ENCODE assay signal across 10 cellular contexts in genomic region chr4:174334628-174335027, GRCh38. TPM values are rescaled to one million over a fixed set of nuclear protein-coding genes. Genes with fewer than 3 reads are reported as not detected.
DNase-seq lines count a peak whose midpoint lies in the region; ATAC-seq, FAIRE-seq and TF ChIP-seq lines count a peak whose summit lies in the region.
"Had no signal": no experiment of that assay in that cellular context is flagged by ENCODE, and none has a peak within 500 bp of the region (broad histone marks: within the 10 kb centered on the region; RNA-seq: fewer than 3 reads in every experiment).

No MANE protein-coding gene starts in this region.

- RAD21 ChIA-PET in GM12878 (lab: Charles Lee; ENCODE audit: unreplicated experiment): interaction anchor here (1.5 to 2.5 kb wide), 2 partner anchors 9 to 24 kb away, joined by 4 to 15 read pairs; no protein-coding TSS in a partner anchor

- H3K4me1 ChIP-seq in GM12878 (ENCODE audit: control insufficient read depth, insufficient read depth, low read length): peaks cover 7% of the 10 kb centered on the region; the same call in 1 of the 2 replicates
- H3K4me1 ChIP-seq in Peyer's patch: no peaks in the 10 kb centered on the region
- no peaks in the 10 kb centered on the region for H3K4me1 ChIP-seq in heart right ventricle
- H3K4me1 ChIP-seq in mesenchymal stem cell (ENCODE audit: control insufficient read depth, insufficient read depth, low read depth, low read length): no peaks in the 10 kb centered on the region
- H3K4me1 ChIP-seq: BLaER1 had no signal

- H2BK5ac ChIP-seq in mesenchymal stem cell (ENCODE audit: low read depth, low read length, poor library complexity, severe bottlenecking): no peak overlapping the region

- H3K9me3 ChIP-seq in GM12878 (replicated peaks; ENCODE audit: control insufficient read depth, insufficient read depth, low read length) (no peaks in the 10 kb centered on the region; the same call in 2 of the 3 replicates), Peyer's patch (no peaks in the 10 kb centered on the region), heart right ventricle (no peaks in the 10 kb centered on the region), mesenchymal stem cell (ENCODE audit: control insufficient read depth, low read length) (no peaks in the 10 kb centered on the region)
- H3K9me3 ChIP-seq: BLaER1 had no signal

- no TSS peak for BruUV-seq in GM12878 (replicated peaks; lab: Mats Ljungman, UMichigan)

- no peak overlapping the region for H3K4me2 ChIP-seq in GM12878 (ENCODE audit: control insufficient read depth, insufficient read depth)
- H3K4me2 ChIP-seq in mesenchymal stem cell (ENCODE audit: low read length, poor library complexity, severe bottlenecking): no peak overlapping the region
- H3K4me2 ChIP-seq: BLaER1 had no signal

- H2BK15ac ChIP-seq in mesenchymal stem cell (ENCODE audit: low read depth, poor library complexity, severe bottlenecking): no peak overlapping the region

- no peak overlapping the region for H3K23ac ChIP-seq in mesenchymal stem cell (ENCODE audit: low read length in 2 of 2)

- no peak overlapping the region for H3K14ac ChIP-seq in mesenchymal stem cell (ENCODE audit: low read length in 2 of 2)

- no peak overlapping the region for H3K18ac ChIP-seq in mesenchymal stem cell (ENCODE audit: low read depth in 1 of 2, low read length in 2 of 2)

- 16% methylated on average over 3 of the region's 3 CpGs for WGBS in GM12878 (ENCODE audit: insufficient coverage, insufficient replicate concordance, low lambda C conversion rate, missing lambda C conversion rate)
- 88 to 93% methylated on average over 3 of the region's 3 CpGs for WGBS in heart right ventricle, 2 donors
- 92% methylated on average over 3 of the region's 3 CpGs for WGBS in mesenchymal stem cell

- POLR2A ChIA-PET in GM12878 (lab: Charles Lee): interaction anchor here (0.6 to 1.3 kb wide), 2 partner anchors 24 to 30 kb away, joined by 3 to 7 read pairs; no protein-coding TSS in a partner anchor

- SMC1A ChIA-PET in GM12878 (lab: Charles Lee; ENCODE audit: uncharacterized antibody, unreplicated experiment): interaction anchor here (1.4 to 2.1 kb wide), 2 partner anchors 14 to 24 kb away, joined by 5 to 8 read pairs; no protein-coding TSS in a partner anchor

- H3K27me3 ChIP-seq in GM12878 (replicated peaks in 1 of 2; ENCODE audit: control insufficient read depth in 2 of 2, insufficient read depth in 2 of 2, low read length in 1 of 2) (no peaks in the 10 kb centered on the region), Peyer's patch (no peaks in the 10 kb centered on the region), heart right ventricle (no peaks in the 10 kb centered on the region), mesenchymal stem cell (ENCODE audit: control insufficient read depth in 1 of 2, insufficient read depth in 1 of 2, low read length in 2 of 2) (no peaks in the 10 kb centered on the region)
- H3K27me3 ChIP-seq: BLaER1 had no signal

- no peaks in the 10 kb centered on the region for H3K79me1 ChIP-seq in mesenchymal stem cell (replicated peaks; ENCODE audit: low read length, poor library complexity, severe bottlenecking)

- no peak overlapping the region for H3K4ac ChIP-seq in mesenchymal stem cell (ENCODE audit: low read depth in 1 of 2, low read length in 2 of 2)

- TF ChIP-seq CTCF in GM12878 (IDR thresholded peaks at IDR 0.05 in 2 of 3, conservative IDR thresholded peaks at IDR 0.05 in 1 of 3; ENCODE audit: control insufficient read depth in 2 of 3, extremely low read depth in 1 of 3, insufficient read depth in 1 of 3, low read depth in 3 of 3, low read length in 3 of 3) (no peak), Peyer's patch (IDR thresholded peaks at IDR 0.05) (no peak), heart right ventricle (IDR thresholded peaks at IDR 0.05) (no peak)

- no peak overlapping the region for H2BK120ac ChIP-seq in mesenchymal stem cell (ENCODE audit: low read depth, low read length)

- H3K79me2 ChIP-seq in GM12878 (ENCODE audit: control insufficient read depth, insufficient read depth, low read length): no peaks in the 10 kb centered on the region

- H3K36me3 ChIP-seq in GM12878 (ENCODE audit: control insufficient read depth in 2 of 2, insufficient read depth in 2 of 2, low read length in 1 of 2) (no peaks in the 10 kb centered on the region), Peyer's patch (no peaks in the 10 kb centered on the region), heart right ventricle (peaks cover 0 to 9% (median 0%) of the 10 kb centered on the region in 9 donors), mesenchymal stem cell (ENCODE audit: control insufficient read depth in 1 of 2, insufficient read depth in 2 of 2, low read depth in 1 of 2, low read length in 2 of 2) (no peaks in the 10 kb centered on the region)
- H3K36me3 ChIP-seq: BLaER1 had no signal

- TF ChIP-seq POLR2A in GM12878 (IDR thresholded peaks at IDR 0.05; ENCODE audit: low read depth, low read length) (no peak), Peyer's patch (IDR thresholded peaks at IDR 0.05) (no peak)

- H3K4me3 ChIP-seq in GM12878 (no peak overlapping the region), Peyer's patch (no peak overlapping the region), heart right ventricle (no peak overlapping the region), mesenchymal stem cell (ENCODE audit: insufficient read depth in 1 of 2, low read depth in 1 of 2, low read length in 2 of 2) (no peak overlapping the region)
- H3K4me3 ChIP-seq: BLaER1 had no signal

- no peaks in the 10 kb centered on the region for H4K20me1 ChIP-seq in GM12878 (ENCODE audit: control insufficient read depth, insufficient read depth)
- H4K20me1 ChIP-seq: BLaER1 had no signal

- DNase-seq in GM12878 (ENCODE audit: low read depth, low spot score) (peak; percentile 40), Peyer's patch (no peak), heart right ventricle (no peak), NK-92 (lab: John Stamatoyannopoulos, UW; ENCODE audit: unreplicated experiment) (no peak), mesenchymal stem cell (no peak)
- DNase-seq: NCI-H2107 had no signal

- no peak overlapping the region for H2BK12ac ChIP-seq in mesenchymal stem cell (ENCODE audit: low read length in 2 of 2)

- in situ Hi-C loops in GM12878 (cut with MboI): no loop called here

- H4K91ac ChIP-seq in mesenchymal stem cell (ENCODE audit: low read length): no peak overlapping the region

- H3K9ac ChIP-seq in GM12878 (ENCODE audit: control insufficient read depth, insufficient read depth, low read length) (no peak overlapping the region), mesenchymal stem cell (ENCODE audit: low read length) (no peak overlapping the region)
- H3K9ac ChIP-seq: BLaER1 had no signal

- H2AFZ ChIP-seq in GM12878 (ENCODE audit: control insufficient read depth, low read depth, low read length) (peak overlapping the region; percentile 5; the same call in 1 of the 2 replicates), mesenchymal stem cell (ENCODE audit: low read depth, low read length) (no peak overlapping the region)

- intact Hi-C loops in GM12878 (cut with micrococcal nuclease; ENCODE audit: unreplicated experiment) (no loop called here), heart right ventricle (cut with DNase I) (no loop called here)

- ATAC-seq in GM18520 (IDR thresholded peaks at IDR 0.05; ENCODE audit: unreplicated experiment) (peak; percentile 99), GM21515 (IDR thresholded peaks at IDR 0.05; ENCODE audit: unreplicated experiment) (peak; percentile 97), HG03060 (IDR thresholded peaks at IDR 0.05; ENCODE audit: low read depth, unreplicated experiment) (peak; percentile 81), GM12878 (peak; percentile 98), heart right ventricle (no peak)

- H3K27ac ChIP-seq in GM12878 (ENCODE audit: control insufficient read depth, insufficient read depth): peak overlapping the region; percentile 65; the same call in 1 of the 2 replicates
- H3K27ac ChIP-seq in Peyer's patch: no peak overlapping the region
- no peak overlapping the region for H3K27ac ChIP-seq in heart right ventricle
- H3K27ac ChIP-seq in mesenchymal stem cell (ENCODE audit: low read length, poor library complexity, severe bottlenecking): no peak overlapping the region
- H3K27ac ChIP-seq: BLaER1 had no signal

- 0 out of 2 replicates have a peak, but pooled peaks have one; percentile 12 for TF ChIP-seq RAD21 in GM12878 (IDR thresholded peaks at IDR 0.05; ENCODE audit: insufficient read depth, low read depth, low read length)

- H2AK5ac ChIP-seq in mesenchymal stem cell (ENCODE audit: low read length, severe bottlenecking): no peak overlapping the region

- peak; percentile 96 for FAIRE-seq in GM12878 (lab: Jason Lieb, UNC)

- CTCF ChIA-PET in GM12878 (lab: Yijun Ruan, JAX): interaction anchor here (0.8 to 2.1 kb wide), 4 partner anchors 15 to 114 kb away, joined by 4 to 10 read pairs (median 4); no protein-coding TSS in a partner anchor

- H4K8ac ChIP-seq in mesenchymal stem cell (ENCODE audit: low read length): no peak overlapping the region

- no peak for TF ChIP-seq EP300 in GM12878 (IDR thresholded peaks at IDR 0.05; ENCODE audit: borderline replicate concordance in 1 of 2, control insufficient read depth in 1 of 2, low read depth in 2 of 2, low read length in 2 of 2)

RNA-seq across cellular contexts. Expression of gene CEP44, which starts 50.9 kb away (rescaled TPM):
- 63.0 and 66.9 TPM in 2 replicates for total RNA-seq in GM12878 (2013; cell fraction: nucleolus; rRNA removed)
- total RNA-seq in GM12878 (2014; rRNA removed) (12.5 and 14.6 TPM in 2 replicates), GM12878 (2014; rRNA removed; fragmentation: Illumina TruSeq; extraction: Trizol) (16.7 and 17.4 TPM in 2 replicates), GM12878 (2021) (13.3 and 16.6 TPM in 2 replicates), Peyer's patch (10 to 100 TPM; 10.3 to 33.8 (median 15.7) TPM), heart right ventricle (10 to 100 TPM in 9 of 10 donors, 1 to 10 TPM in 1; 8.9 to 16.1 (median 12.4) TPM)
- polyA plus RNA-seq in GM12878 (2011; ENCODE audit: low read depth): 5.4 TPM
- polyA plus RNA-seq in GM12878 (2011; rRNA removed) (19.8 and 33.0 TPM in 2 replicates), GM12878 (2014; fragmentation: Illumina TruSeq; extraction: Trizol) (11.4 and 13.1 TPM in 2 replicates), GM12878 (2014; fragmentation: Nextera tagmentation; extraction: Ambion mirVana) (10 to 100 TPM in 1 of 2 experiments, 1 to 10 TPM in 1; 7.6 to 15.0 TPM), GM12878 (2014; rRNA removed) (9.1 and 10.5 TPM in 2 replicates), GM12878 (2016; fragmentation: Nextera tagmentation; extraction: Ambion mirVana) (10 to 100 TPM; 16.4 to 17.0 TPM), heart right ventricle (10 to 100 TPM in 1 of 2 donors, 1 to 10 TPM in 1; 3.9 to 12.9 TPM)
- polyA plus RNA-seq in GM12878 (2011; cell fraction: cytosol; rRNA removed): 5.9 and 6.9 TPM in 2 replicates
- polyA plus RNA-seq in GM12878 (2011; cell fraction: nucleus; rRNA removed): 19.0 and 19.8 TPM in 2 replicates
- 7.6 and 12.7 TPM in 2 replicates for polyA plus RNA-seq in GM12878 (2012)
- polyA minus RNA-seq in GM12878 (2011; rRNA and poly(A)+ RNA removed): 11.3 and 11.6 TPM in 2 replicates
- 6.1 and 6.2 TPM in 2 replicates for polyA minus RNA-seq in GM12878 (2011; cell fraction: cytosol; rRNA and poly(A)+ RNA removed)
- 16.8 and 20.0 TPM in 2 replicates for polyA minus RNA-seq in GM12878 (2011; cell fraction: nucleus; rRNA and poly(A)+ RNA removed)
- polyA plus RNA-seq in mesenchymal stem cell (2013, experiment 1 of 2): 6.9 TPM
- 6.7 TPM for polyA plus RNA-seq in mesenchymal stem cell (2013, experiment 2 of 2)

RNA-seq across cellular contexts. Expression of gene FBXO8, which starts 51.2 kb away (rescaled TPM):
- 24.9 and 27.3 TPM in 2 replicates for total RNA-seq in GM12878 (2013; cell fraction: nucleolus; rRNA removed)
- total RNA-seq in GM12878 (2014; rRNA removed) (15.9 and 23.2 TPM in 2 replicates), GM12878 (2014; rRNA removed; fragmentation: Illumina TruSeq; extraction: Trizol) (18.3 and 19.0 TPM in 2 replicates), GM12878 (2021) (13.1 and 13.6 TPM in 2 replicates), Peyer's patch (10 to 100 TPM; 24.8 to 36.3 (median 30.2) TPM), heart right ventricle (10 to 100 TPM; 22.2 to 40.0 (median 29.4) TPM)
- polyA plus RNA-seq in GM12878 (2011; ENCODE audit: low read depth): 4.2 TPM
- polyA plus RNA-seq in GM12878 (2011; rRNA removed) (38.1 and 51.8 TPM in 2 replicates), GM12878 (2014; fragmentation: Illumina TruSeq; extraction: Trizol) (14.9 and 15.1 TPM in 2 replicates), GM12878 (2014; fragmentation: Nextera tagmentation; extraction: Ambion mirVana) (10 to 100 TPM; 13.7 to 19.3 TPM), GM12878 (2014; rRNA removed) (8.8 and 11.3 TPM in 2 replicates), GM12878 (2016; fragmentation: Nextera tagmentation; extraction: Ambion mirVana) (10 to 100 TPM; 17.6 to 18.2 TPM), heart right ventricle (10 to 100 TPM; 18.3 to 19.1 TPM)
- polyA plus RNA-seq in GM12878 (2011; cell fraction: cytosol; rRNA removed): 17.0 and 19.2 TPM in 2 replicates
- polyA plus RNA-seq in GM12878 (2011; cell fraction: nucleus; rRNA removed): 9.2 and 11.6 TPM in 2 replicates
- 7.6 and 13.4 TPM in 2 replicates for polyA plus RNA-seq in GM12878 (2012)
- 32.2 and 36.1 TPM in 2 replicates for polyA minus RNA-seq in GM12878 (2011; rRNA and poly(A)+ RNA removed)
- 13.0 and 13.2 TPM in 2 replicates for polyA minus RNA-seq in GM12878 (2011; cell fraction: cytosol; rRNA and poly(A)+ RNA removed)
- polyA minus RNA-seq in GM12878 (2011; cell fraction: nucleus; rRNA and poly(A)+ RNA removed): 25.9 and 30.8 TPM in 2 replicates
- polyA plus RNA-seq in mesenchymal stem cell (2013, experiment 1 of 2): 13.2 TPM
- polyA plus RNA-seq in mesenchymal stem cell (2013, experiment 2 of 2): 14.6 TPM

Comparison
In these comparisons a context has a peak if more than half of its experiments do, and no peak if none do; other contexts are left out.
1. ATAC-seq: peak in GM18520 (single experiment), GM21515 (single experiment), HG03060 (single experiment) and GM12878 (single experiment); none in heart right ventricle (0 of 8).